ENCODE assay signal across 8 cellular contexts in genomic region chr4:76208005-76208765, GRCh38. TPM values are rescaled to one million over a fixed set of nuclear protein-coding genes. Genes with fewer than 3 reads are reported as not detected.
A peak's percentile ranks its signal among the peaks of the same experiment; 100 is the strongest.
DNase-seq lines count a peak whose midpoint lies in the region; ATAC-seq and TF ChIP-seq lines count a peak whose summit lies in the region.

No MANE protein-coding gene starts in this region.

- TF ChIP-seq POLR2A in thyroid gland (IDR thresholded peaks at IDR 0.05) = peak in 1 of 2 donors; percentile 51

- H3K27me3 ChIP-seq in lung (ENCODE audit: control insufficient read depth, insufficient read depth) (no peaks in the 10 kb centered on the region), thyroid gland (no peaks in the 10 kb centered on the region)

- peaks cover 15 to 43% of the 10 kb centered on the region in 2 donors for H3K4me1 ChIP-seq in lung (ENCODE audit: control insufficient read depth in 2 of 2, insufficient read depth in 2 of 2, low read length in 2 of 2)
- peaks cover 32 to 76% of the 10 kb centered on the region in 2 donors for H3K4me1 ChIP-seq in thyroid gland

- H3K27ac ChIP-seq in lung (ENCODE audit: low read depth in 1 of 2, low read length in 1 of 2) = peak overlapping the region; percentile 89 to 92
- H3K27ac ChIP-seq in thyroid gland = peak overlapping the region; percentile 86 to 88 (median 88)

- no peaks in the 10 kb centered on the region for H3K36me3 ChIP-seq in lung (ENCODE audit: control insufficient read depth in 2 of 2, insufficient read depth in 2 of 2, low read length in 2 of 2)
- no peaks in the 10 kb centered on the region for H3K36me3 ChIP-seq in thyroid gland

- 16 to 18% methylated on average over 9 of the region's 9 CpGs for WGBS in lung, 2 donors
- 27 to 36% methylated on average over 9 of the region's 9 CpGs for WGBS in thyroid gland, 2 donors

- H3K4me3 ChIP-seq in lung (no peak overlapping the region), thyroid gland (replicated peaks in 1 of 3) (no peak overlapping the region)

- H3K9me3 ChIP-seq in lung (ENCODE audit: control insufficient read depth in 2 of 2, insufficient read depth in 1 of 2, low read length in 1 of 2) (no peaks in the 10 kb centered on the region), thyroid gland (no peaks in the 10 kb centered on the region)

- no peak for TF ChIP-seq CTCF in lung (IDR thresholded peaks at IDR 0.05; ENCODE audit: control extremely low read depth, extremely low read depth)
- no peak for TF ChIP-seq CTCF in thyroid gland (IDR thresholded peaks at IDR 0.05)

- intact Hi-C loops in thyroid gland (cut with DNase I) = no loop called here

- DNase-seq in Daoy (ENCODE audit: low read depth) (peak; percentile 75), NCI-H82 (lab: John Stamatoyannopoulos, UW) (peak; percentile 70), dedifferentiated amniotic fluid mesenchymal stem cell (ENCODE audit: extremely low spot score) (peak; percentile 80), lung (ENCODE audit: low spot score) (peak; percentile 74), thyroid gland (peak; percentile 73 to 82), NOMO-1 treated with dmso at 0.1 percent for 144 hours (lab: John Stamatoyannopoulos, UW; ENCODE audit: unreplicated experiment) (no peak), NCI-H2227 (lab: John Stamatoyannopoulos, UW; ENCODE audit: unreplicated experiment) (no peak)

- ATAC-seq in lung (ENCODE audit: insufficient read depth, low FRiP score) (peak; percentile 92), GM21786 (IDR thresholded peaks at IDR 0.05; ENCODE audit: unreplicated experiment) (no peak)

RNA-seq across cellular contexts. Expression of gene SCARB2, which starts 5.4 kb away (rescaled TPM):
- 22.7 and 25.7 TPM in 2 replicates for total RNA-seq in Daoy (2014; rRNA removed; shearing (Covaris generic))
- total RNA-seq in lung = 100 to 1,000 TPM; 195 to 360 TPM
- polyA plus RNA-seq in lung = 100 to 1,000 TPM; 104 to 105 TPM
- total RNA-seq in thyroid gland = 100 to 1,000 TPM; 178 to 271 (median 206) TPM

RNA-seq across cellular contexts. Expression of gene FAM47E, which starts 43.3 kb away (rescaled TPM):
- total RNA-seq in Daoy (2014; rRNA removed; shearing (Covaris generic)) = 0.11 and 2.8 TPM in 2 replicates
- total RNA-seq in lung = 10 to 100 TPM in 1 of 2 donors, 1 to 10 TPM in 1; 6.3 to 10.7 TPM
- polyA plus RNA-seq in lung = 1 to 10 TPM; 4.4 to 7.6 TPM
- 10 to 100 TPM in 3 of 4 donors, 1 to 10 TPM in 1; 9.7 to 16.9 (median 13.7) TPM for total RNA-seq in thyroid gland

RNA-seq across cellular contexts. Expression of gene NUP54, which starts 60.0 kb away (rescaled TPM):
- 31.8 and 40.7 TPM in 2 replicates for total RNA-seq in Daoy (2014; rRNA removed; shearing (Covaris generic))
- total RNA-seq in lung = 10 to 100 TPM; 26.5 to 57.6 TPM
- polyA plus RNA-seq in lung = 10 to 100 TPM; 19.8 to 30.2 TPM
- total RNA-seq in thyroid gland = 10 to 100 TPM; 37.7 to 49.7 (median 48.8) TPM

Comparison
In these comparisons a context has a peak if more than half of its experiments do, and no peak if none do; other contexts are left out.
1. DNase-seq: peak in Daoy (single experiment), NCI-H82 (single experiment), dedifferentiated amniotic fluid mesenchymal stem cell (single experiment), lung (single experiment) and thyroid gland (2 of 2); none in NOMO-1 treated with dmso at 0.1 percent for 144 hours (single experiment) and NCI-H2227 (single experiment).